1 cellular context compared by ENCODE assay signal in the genomic region with DNA sequence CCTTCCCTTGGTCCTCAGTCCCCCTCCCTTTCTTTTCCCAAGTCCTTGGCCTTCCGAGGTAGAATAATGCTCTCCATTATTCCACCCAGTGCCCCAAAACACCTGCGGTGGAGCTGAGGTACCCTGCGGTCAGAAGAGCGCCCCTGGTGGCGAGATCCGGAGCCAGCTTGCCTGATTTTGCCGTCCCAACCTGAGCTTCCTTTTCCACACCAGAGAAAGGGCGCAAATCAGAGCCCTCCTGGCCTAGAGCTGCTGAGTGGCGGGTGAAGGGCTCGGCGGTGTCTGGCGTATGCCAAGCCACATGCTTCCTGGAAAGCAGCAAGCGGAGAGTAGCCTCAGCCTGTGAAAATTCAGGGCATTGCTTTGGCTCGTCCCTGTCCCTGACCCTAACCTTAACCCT.
TF ChIP-seq lines count a peak whose summit lies in the region.

No MANE protein-coding gene starts in this region.

TF ChIP-seq in HCT116, 20 proteins besides CTCF, POLR2A, EP300 and RAD21 (continued from another document):
- TF ChIP-seq, protein P1, sequence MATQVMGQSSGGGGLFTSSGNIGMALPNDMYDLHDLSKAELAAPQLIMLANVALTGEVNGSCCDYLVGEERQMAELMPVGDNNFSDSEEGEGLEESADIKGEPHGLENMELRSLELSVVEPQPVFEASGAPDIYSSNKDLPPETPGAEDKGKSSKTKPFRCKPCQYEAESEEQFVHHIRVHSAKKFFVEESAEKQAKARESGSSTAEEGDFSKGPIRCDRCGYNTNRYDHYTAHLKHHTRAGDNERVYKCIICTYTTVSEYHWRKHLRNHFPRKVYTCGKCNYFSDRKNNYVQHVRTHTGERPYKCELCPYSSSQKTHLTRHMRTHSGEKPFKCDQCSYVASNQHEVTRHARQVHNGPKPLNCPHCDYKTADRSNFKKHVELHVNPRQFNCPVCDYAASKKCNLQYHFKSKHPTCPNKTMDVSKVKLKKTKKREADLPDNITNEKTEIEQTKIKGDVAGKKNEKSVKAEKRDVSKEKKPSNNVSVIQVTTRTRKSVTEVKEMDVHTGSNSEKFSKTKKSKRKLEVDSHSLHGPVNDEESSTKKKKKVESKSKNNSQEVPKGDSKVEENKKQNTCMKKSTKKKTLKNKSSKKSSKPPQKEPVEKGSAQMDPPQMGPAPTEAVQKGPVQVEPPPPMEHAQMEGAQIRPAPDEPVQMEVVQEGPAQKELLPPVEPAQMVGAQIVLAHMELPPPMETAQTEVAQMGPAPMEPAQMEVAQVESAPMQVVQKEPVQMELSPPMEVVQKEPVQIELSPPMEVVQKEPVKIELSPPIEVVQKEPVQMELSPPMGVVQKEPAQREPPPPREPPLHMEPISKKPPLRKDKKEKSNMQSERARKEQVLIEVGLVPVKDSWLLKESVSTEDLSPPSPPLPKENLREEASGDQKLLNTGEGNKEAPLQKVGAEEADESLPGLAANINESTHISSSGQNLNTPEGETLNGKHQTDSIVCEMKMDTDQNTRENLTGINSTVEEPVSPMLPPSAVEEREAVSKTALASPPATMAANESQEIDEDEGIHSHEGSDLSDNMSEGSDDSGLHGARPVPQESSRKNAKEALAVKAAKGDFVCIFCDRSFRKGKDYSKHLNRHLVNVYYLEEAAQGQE (IDR thresholded peaks at IDR 0.05; ENCODE audit: low read depth): no peak
